In genomic region chr5:59178482-59178881, GRCh38 we compare ENCODE assay signal across 24 cellular contexts.
DNase-seq lines count a peak whose midpoint lies in the region; ATAC-seq and TF ChIP-seq lines count a peak whose summit lies in the region.
"Had no signal": no experiment of that assay in that cellular context is flagged by ENCODE, and none has a peak within 500 bp of the region (broad histone marks: within the 10 kb centered on the region; RNA-seq: fewer than 3 reads in every experiment).

No MANE protein-coding gene starts in this region.

- no peak for DNase-seq in T-helper 2 cell treated with Interferon-gamma antibody and Interleukin-4, amounts not matched to agents 5 μg/mL and 100 μg/mL, for 36 hours (ENCODE audit: low spot score)
- DNase-seq in T-helper 2 cell, result no peak
- peak; percentile 90 for DNase-seq in myocyte (ENCODE audit: low read depth)
- no peak for DNase-seq in endothelial cell (ENCODE audit: low spot score)
- no peak for DNase-seq in ecto neural progenitor cell (ENCODE audit: low spot score)
- DNase-seq: ACHN; activated CD4-positive, alpha-beta T cell treated with anti-CD3 and anti-CD28 coated beads for 48 hours; activated T-cell treated with anti-CD3 and anti-CD28 coated beads, Interleukin-2, amount 50 U/mL, for 24 hours; brain microvascular endothelial cell; DMS53; gastrocnemius medialis; IMR-90; mesenchymal stem cell; NCI-H1930; NCI-H446 treated with DMSO at 0.1 percent for 48 hours; nephron progenitor cell; NK-92 treated with Interleukin-12 subunit alpha and Interleukin-12 subunit beta, amount 100 ng/mL, for 24 hours; RPMI8226 had no signal

- TF ChIP-seq CTCF in endothelial cell (IDR thresholded peaks at IDR 0.05; ENCODE audit: unreplicated experiment), result no peak

- H3K27ac Mint-ChIP-seq in T-helper 2 cell treated with Interferon-gamma antibody and Interleukin-4, amounts not matched to agents 5 μg/mL and 100 μg/mL, for 36 hours, result peak overlapping the region; percentile 73
- no peak overlapping the region for H3K27ac Mint-ChIP-seq in endothelial cell (ENCODE audit: unreplicated experiment)
- H3K27ac Mint-ChIP-seq: activated naive CD8-positive, alpha-beta T cell; activated T-cell treated with anti-CD3 and anti-CD28 coated beads, Interleukin-2, amount 50 U/mL, for 24 hours; CD4-positive, CD25-positive, alpha-beta regulatory T cell; nephron progenitor cell had no signal

- peak overlapping the region; percentile 14 for H3K4me3 Mint-ChIP-seq in T-helper 2 cell treated with Interferon-gamma antibody and Interleukin-4, amounts not matched to agents 5 μg/mL and 100 μg/mL, for 36 hours
- no peak overlapping the region for H3K4me3 Mint-ChIP-seq in endothelial cell (ENCODE audit: unreplicated experiment)
- H3K4me3 Mint-ChIP-seq: activated naive CD8-positive, alpha-beta T cell; activated T-cell treated with anti-CD3 and anti-CD28 coated beads, Interleukin-2, amount 50 U/mL, for 24 hours; CD4-positive, CD25-positive, alpha-beta regulatory T cell; nephron progenitor cell had no signal

- no peaks in the 10 kb centered on the region for H3K36me3 Mint-ChIP-seq in T-helper 2 cell treated with Interferon-gamma antibody and Interleukin-4, amounts not matched to agents 5 μg/mL and 100 μg/mL, for 36 hours (ENCODE audit: low read depth)
- H3K36me3 Mint-ChIP-seq in endothelial cell (ENCODE audit: low read depth, unreplicated experiment), result peaks cover 3% of the 10 kb centered on the region
- H3K36me3 Mint-ChIP-seq: activated naive CD8-positive, alpha-beta T cell; CD4-positive, CD25-positive, alpha-beta regulatory T cell had no signal

- H3K9me3 Mint-ChIP-seq in T-helper 2 cell treated with Interferon-gamma antibody and Interleukin-4, amounts not matched to agents 5 μg/mL and 100 μg/mL, for 36 hours, result no peaks in the 10 kb centered on the region
- no peaks in the 10 kb centered on the region for H3K9me3 Mint-ChIP-seq in endothelial cell (ENCODE audit: unreplicated experiment)
- H3K9me3 Mint-ChIP-seq: activated T-cell treated with anti-CD3 and anti-CD28 coated beads, Interleukin-2, amount 50 U/mL, for 24 hours; CD4-positive, CD25-positive, alpha-beta regulatory T cell; nephron progenitor cell had no signal

- peaks cover 28% of the 10 kb centered on the region for H3K4me1 Mint-ChIP-seq in T-helper 2 cell treated with Interferon-gamma antibody and Interleukin-4, amounts not matched to agents 5 μg/mL and 100 μg/mL, for 36 hours (ENCODE audit: low read depth)
- no peaks in the 10 kb centered on the region for H3K4me1 Mint-ChIP-seq in endothelial cell (ENCODE audit: unreplicated experiment)

- peaks cover 3% of the 10 kb centered on the region for H3K27me3 Mint-ChIP-seq in T-helper 2 cell treated with Interferon-gamma antibody and Interleukin-4, amounts not matched to agents 5 μg/mL and 100 μg/mL, for 36 hours (ENCODE audit: low read depth)
- no peaks in the 10 kb centered on the region for H3K27me3 Mint-ChIP-seq in endothelial cell (ENCODE audit: unreplicated experiment)

- ATAC-seq in GM18909 (IDR thresholded peaks at IDR 0.05; ENCODE audit: poor library complexity, unreplicated experiment), result peak; percentile 37
- peak; percentile 14 for ATAC-seq in HG02885 (IDR thresholded peaks at IDR 0.05; ENCODE audit: poor library complexity, unreplicated experiment)
- no peak for ATAC-seq in HG03175 (IDR thresholded peaks at IDR 0.05; ENCODE audit: unreplicated experiment)
- ATAC-seq: gastrocnemius medialis, SK-N-SH treated with all-trans-retinoic acid at 6 μM for 48 hours had no signal
